1 cellular context compared by ENCODE assay signal in genomic region chr5:79985288-79985687, GRCh38.
TF ChIP-seq lines count a peak whose summit lies in the region.

No MANE protein-coding gene starts in this region.

TF ChIP-seq in HepG2, 621 proteins besides CTCF, POLR2A, EP300 and RAD21:
- TF ChIP-seq ZNF598 (CRISPR knock-in tag; IDR thresholded peaks at IDR 0.05; ENCODE audit: borderline replicate concordance) (no peak), ZNF407 (CRISPR knock-in tag; IDR thresholded peaks at IDR 0.05; ENCODE audit: not compliant biosample characterization) (no peak), ZNF326 (CRISPR knock-in tag; IDR thresholded peaks at IDR 0.05; ENCODE audit: borderline replicate concordance) (no peak), KLF6 (CRISPR knock-in tag; IDR thresholded peaks at IDR 0.05) (no peak), NR2F6 (IDR thresholded peaks at IDR 0.05) (0 out of 2 replicates have a peak, but pooled peaks have one; percentile 42), NR2F6 (CRISPR knock-in tag; IDR thresholded peaks at IDR 0.05) (no peak), POLR2AphosphoS2 (IDR thresholded peaks at IDR 0.05; ENCODE audit: low read depth, low read length) (no peak), PTBP1 (IDR thresholded peaks at IDR 0.05; ENCODE audit: low read depth, low read length, poor library complexity, severe bottlenecking) (no peak), NR2F2 (IDR thresholded peaks at IDR 0.05; ENCODE audit: borderline replicate concordance, low read depth) (0 out of 2 replicates have a peak, but pooled peaks have one; percentile 19), MXD3 (CRISPR knock-in tag; IDR thresholded peaks at IDR 0.05) (no peak), ZNF546 (CRISPR knock-in tag; conservative IDR thresholded peaks at IDR 0.05) (no peak), PHF8 (CRISPR knock-in tag; IDR thresholded peaks at IDR 0.05) (no peak), ZIK1 (CRISPR knock-in tag; IDR thresholded peaks at IDR 0.05; ENCODE audit: borderline replicate concordance, low read depth) (no peak), PRDM15 (CRISPR knock-in tag; IDR thresholded peaks at IDR 0.05) (no peak), NR2F1 (CRISPR knock-in tag; IDR thresholded peaks at IDR 0.05) (no peak)
